Comparison of ENCODE assay signal across 19 cellular contexts in the genomic region with DNA sequence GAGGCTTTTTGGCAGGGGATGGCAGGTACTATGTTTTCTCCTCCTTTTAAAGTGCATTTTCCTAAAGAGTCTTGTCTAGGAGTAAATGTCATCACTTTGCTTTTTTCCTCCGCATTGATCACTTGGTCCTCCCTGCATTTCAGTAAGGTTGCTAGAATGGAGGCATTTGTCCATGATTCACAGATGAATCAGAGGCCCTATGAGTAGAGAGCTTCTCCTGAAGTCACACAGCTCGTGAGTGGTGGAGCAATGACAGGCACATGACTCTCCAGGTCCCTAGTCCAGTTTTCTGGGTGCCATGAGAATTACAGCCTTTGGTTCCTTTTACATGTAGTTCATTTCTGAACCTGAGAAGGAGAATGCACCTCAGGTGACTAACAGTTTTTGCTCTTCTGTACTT. TPM values are rescaled to one million over a fixed set of nuclear protein-coding genes. Genes with fewer than 3 reads are reported as not detected.
DNase-seq lines count a peak whose midpoint lies in the region; ATAC-seq, FAIRE-seq and TF ChIP-seq lines count a peak whose summit lies in the region.
"Had no signal": no experiment of that assay in that cellular context is flagged by ENCODE, and none has a peak within 500 bp of the region (broad histone marks: within the 10 kb centered on the region; RNA-seq: fewer than 3 reads in every experiment).

No MANE protein-coding gene starts in this region.

- FAIRE-seq in urothelium cell line (lab: Jason Lieb, UNC), result no peak
- no peak for FAIRE-seq in frontal cortex (lab: Jason Lieb, UNC)
- FAIRE-seq: A549, H1 had no signal

- peaks cover 4% of the 10 kb centered on the region for H3K4me1 ChIP-seq in adipocyte (ENCODE audit: control insufficient read depth, insufficient read depth, low read length)
- H3K4me1 ChIP-seq in body of pancreas, result no peaks in the 10 kb centered on the region
- H3K4me1 ChIP-seq: A549, lower lobe of right lung, stomach had no signal

- H3K36me3 ChIP-seq in adipocyte (ENCODE audit: control insufficient read depth, insufficient read depth, low read length, severe bottlenecking) (no peaks in the 10 kb centered on the region), kidney epithelial cell (ENCODE audit: control insufficient read depth, insufficient read depth, low read length) (no peaks in the 10 kb centered on the region), body of pancreas (replicated peaks in 1 of 2; ENCODE audit: insufficient read depth in 1 of 2, low read depth in 2 of 2) (no peaks in the 10 kb centered on the region)
- H3K36me3 ChIP-seq: lower lobe of right lung, stomach had no signal

- TF ChIP-seq POLR2A in body of pancreas (IDR thresholded peaks at IDR 0.05), result no peak

- H3K9ac ChIP-seq in adipocyte (ENCODE audit: low read length), result no peak overlapping the region

- H3K27ac ChIP-seq in body of pancreas, result no peak overlapping the region
- H3K27ac ChIP-seq: A549, lower lobe of right lung, stomach had no signal

- 75 to 82% methylated on average over 2 of the region's 2 CpGs for WGBS in body of pancreas, 2 donors

- H3K4me3 ChIP-seq in adipocyte (ENCODE audit: low read length) (no peak overlapping the region), kidney epithelial cell (ENCODE audit: low read depth, low read length) (no peak overlapping the region), body of pancreas (no peak overlapping the region)
- H3K4me3 ChIP-seq: A549, lower lobe of right lung, stomach had no signal

- H3K9me3 ChIP-seq in adipocyte (ENCODE audit: control insufficient read depth, low read length), result no peaks in the 10 kb centered on the region
- H3K9me3 ChIP-seq in body of pancreas, result no peaks in the 10 kb centered on the region
- H3K9me3 ChIP-seq: A549, lower lobe of right lung, stomach had no signal

- H3K27me3 ChIP-seq in adipocyte (replicated peaks; ENCODE audit: control insufficient read depth, insufficient read depth, low read length), result peaks cover 3% of the 10 kb centered on the region
- H3K27me3 ChIP-seq in kidney epithelial cell (ENCODE audit: control insufficient read depth, insufficient read depth, low read length), result no peaks in the 10 kb centered on the region
- no peaks in the 10 kb centered on the region for H3K27me3 ChIP-seq in body of pancreas
- H3K27me3 ChIP-seq: stomach had no signal

- ATAC-seq in body of pancreas, result no peak
- ATAC-seq: lower lobe of right lung had no signal

- intact Hi-C loops in body of pancreas (cut with DNase I), result loop anchor here (10.0 kb wide), 1 partner anchor 228 kb away; no protein-coding TSS in a partner anchor

- TF ChIP-seq CTCF in kidney epithelial cell (IDR thresholded peaks at IDR 0.05; ENCODE audit: insufficient read depth, low read length, poor library complexity, severe bottlenecking) (no peak), body of pancreas (IDR thresholded peaks at IDR 0.05) (no peak)

- DNase-seq in activated CD4-positive, alpha-beta T cell treated with anti-CD3 and anti-CD28 coated beads for 48 hours, result peak; percentile 34
- DNase-seq in activated CD4-positive, alpha-beta T cell treated with anti-CD3 and anti-CD28 coated beads, Interleukin-2, amount 50 U/mL, for 1 hour, result no peak
- DNase-seq in HK-2 (ENCODE audit: unreplicated experiment) (peak; percentile 13), adipocyte (ENCODE audit: low read depth) (peak; percentile 18), kidney epithelial cell (ENCODE audit: low read depth) (peak; percentile 38), urothelium cell line (ENCODE audit: low spot score) (no peak), body of pancreas (no peak), frontal cortex (ENCODE audit: low spot score in 2 of 2) (no peak)
- DNase-seq: activated CD4-positive, alpha-beta T cell treated with anti-CD3 and anti-CD28 coated beads, Interleukin-2, amount 50 U/mL, for 48 hours; activated naive CD4-positive, alpha-beta T cell; Karpas-422; lower lobe of right lung; NCI-H187; NCI-H524; nephron progenitor cell; RPMI8226; stomach had no signal

RNA-seq across cellular contexts. Expression of a gene that starts 50.5 kb away (rescaled TPM):
- total RNA-seq in kidney epithelial cell, result 832 and 921 TPM in 2 replicates
- total RNA-seq in body of pancreas, result 100 to 1,000 TPM; 104 to 281 TPM
- total RNA-seq in frontal cortex, result 55.4 TPM

Comparison
In these comparisons a context has a peak if more than half of its experiments do, and no peak if none do; other contexts are left out.
1. DNase-seq: peak in activated CD4-positive, alpha-beta T cell treated with anti-CD3 and anti-CD28 coated beads for 48 hours (single experiment), HK-2 (single experiment), adipocyte (single experiment) and kidney epithelial cell (single experiment); none in activated CD4-positive, alpha-beta T cell treated with anti-CD3 and anti-CD28 coated beads, Interleukin-2, amount 50 U/mL, for 1 hour (single experiment), urothelium cell line (single experiment), body of pancreas (0 of 4) and frontal cortex (0 of 2).